Comparison of ENCODE assay signal across 17 cellular contexts in genomic region chr10:119283387-119283786, GRCh38.
DNase-seq lines count a peak whose midpoint lies in the region; ATAC-seq and TF ChIP-seq lines count a peak whose summit lies in the region.
"Had no signal": no experiment of that assay in that cellular context is flagged by ENCODE, and none has a peak within 500 bp of the region (broad histone marks: within the 10 kb centered on the region; RNA-seq: fewer than 3 reads in every experiment).

No MANE protein-coding gene starts in this region.

- DNase-seq in activated CD8-positive, alpha-beta memory T cell treated with anti-CD3 and anti-CD28 coated beads, Interleukin-2, amount 10 ng/mL, durations not matched to agents 7 days and 5 days, result no peak
- DNase-seq in activated CD8-positive, alpha-beta memory T cell treated with anti-CD3 and anti-CD28 coated beads, Interleukin-2, amount 50 U/mL, for 48 hours, result no peak
- no peak for DNase-seq in esophagus muscularis mucosa (ENCODE audit: extremely low spot score)
- DNase-seq in spleen, result peak; percentile 47
- DNase-seq: activated CD8-positive, alpha-beta memory T cell treated with anti-CD3 and anti-CD28 coated beads for 24 hours; COR-L47; H7; hippocampal formation; left lung; NCI-H1694; NCI-H526 treated with DMSO at 0.1 percent for 48 hours had no signal

- 71% methylated on average over 5 of the region's 5 CpGs for WGBS in esophagus muscularis mucosa
- WGBS in spleen, 5 donors, result 73 to 90% (median 82%) methylated on average over 5 of the region's 5 CpGs

- ATAC-seq in activated CD8-positive, alpha-beta memory T cell treated with anti-CD3 and anti-CD28 coated beads, Interleukin-2, amount 10 ng/mL, durations not matched to agents 7 days and 5 days, result no peak
- ATAC-seq in GM18517 (IDR thresholded peaks at IDR 0.05; ENCODE audit: unreplicated experiment), result no peak
- no peak for ATAC-seq in HG03521 (IDR thresholded peaks at IDR 0.05; ENCODE audit: unreplicated experiment)
- no peak for ATAC-seq in HG03196 (IDR thresholded peaks at IDR 0.05; ENCODE audit: unreplicated experiment)
- ATAC-seq: A549, left lung had no signal

- no peaks in the 10 kb centered on the region for H3K36me3 ChIP-seq in esophagus muscularis mucosa
- H3K36me3 ChIP-seq in spleen, result no peaks in the 10 kb centered on the region
- H3K36me3 ChIP-seq: left lung had no signal

- H3K4me1 ChIP-seq in esophagus muscularis mucosa (peaks cover 75 to 97% (median 91%) of the 10 kb centered on the region in 4 donors), spleen (peaks cover 38 to 99% (median 82%) of the 10 kb centered on the region in 6 donors)

- no peaks in the 10 kb centered on the region for H3K36me3 Mint-ChIP-seq in activated CD8-positive, alpha-beta memory T cell treated with anti-CD3 and anti-CD28 coated beads, Interleukin-2, amount 10 ng/mL, durations not matched to agents 7 days and 5 days
- H3K36me3 Mint-ChIP-seq in IgD-negative memory B cell, result peaks cover 8% of the 10 kb centered on the region

- no peaks in the 10 kb centered on the region for H3K27me3 ChIP-seq in esophagus muscularis mucosa
- H3K27me3 ChIP-seq in spleen (replicated peaks in 1 of 7), result no peaks in the 10 kb centered on the region
- H3K27me3 ChIP-seq: left lung had no signal

- no peak for TF ChIP-seq POLR2A in esophagus muscularis mucosa (IDR thresholded peaks at IDR 0.05; ENCODE audit: low read depth)
- TF ChIP-seq POLR2A in spleen (IDR thresholded peaks at IDR 0.05), result no peak

- no peaks in the 10 kb centered on the region for H3K9me3 Mint-ChIP-seq in activated CD8-positive, alpha-beta memory T cell treated with anti-CD3 and anti-CD28 coated beads, Interleukin-2, amount 10 ng/mL, durations not matched to agents 7 days and 5 days (ENCODE audit: low read depth)
- H3K9me3 Mint-ChIP-seq in IgD-negative memory B cell, result no peaks in the 10 kb centered on the region

- H3K4me3 Mint-ChIP-seq in activated CD8-positive, alpha-beta memory T cell treated with anti-CD3 and anti-CD28 coated beads, Interleukin-2, amount 10 ng/mL, durations not matched to agents 7 days and 5 days, result no peak overlapping the region
- peak overlapping the region in 3 of 4 donors; percentile 3 to 92 (median 11) for H3K4me3 Mint-ChIP-seq in IgD-negative memory B cell

- peak overlapping the region; percentile 22 for H3K27ac Mint-ChIP-seq in activated CD8-positive, alpha-beta memory T cell treated with anti-CD3 and anti-CD28 coated beads, Interleukin-2, amount 10 ng/mL, durations not matched to agents 7 days and 5 days
- peak overlapping the region; percentile 69 to 93 (median 80) for H3K27ac Mint-ChIP-seq in IgD-negative memory B cell

- intact Hi-C loops in esophagus muscularis mucosa (cut with DNase I) (no loop called here), spleen (cut with DNase I; ENCODE audit: low total_unique reads) (no loop called here)

- no peak for TF ChIP-seq CTCF in esophagus muscularis mucosa (IDR thresholded peaks at IDR 0.05)
- no peak for TF ChIP-seq CTCF in spleen (IDR thresholded peaks at IDR 0.05 in 8 of 11, conservative IDR thresholded peaks at IDR 0.05 in 3 of 11)

- no peaks in the 10 kb centered on the region for H3K27me3 Mint-ChIP-seq in activated CD8-positive, alpha-beta memory T cell treated with anti-CD3 and anti-CD28 coated beads, Interleukin-2, amount 10 ng/mL, durations not matched to agents 7 days and 5 days
- no peaks in the 10 kb centered on the region for H3K27me3 Mint-ChIP-seq in IgD-negative memory B cell

- TF ChIP-seq EP300 in esophagus muscularis mucosa (IDR thresholded peaks at IDR 0.05), result no peak

- H3K27ac ChIP-seq in esophagus muscularis mucosa (replicated peaks in 1 of 4), result peak overlapping the region; percentile 51 to 70 (median 64)
- peak overlapping the region in 4 of 8 donors; percentile 34 to 72 (median 62) for H3K27ac ChIP-seq in spleen
- H3K27ac ChIP-seq: KMS-11 had no signal

- H3K4me3 ChIP-seq in esophagus muscularis mucosa, result no peak overlapping the region
- no peak overlapping the region for H3K4me3 ChIP-seq in spleen
- H3K4me3 ChIP-seq: A549, left lung had no signal

- peaks cover 54% of the 10 kb centered on the region for H3K4me1 Mint-ChIP-seq in activated CD8-positive, alpha-beta memory T cell treated with anti-CD3 and anti-CD28 coated beads, Interleukin-2, amount 10 ng/mL, durations not matched to agents 7 days and 5 days
- H3K4me1 Mint-ChIP-seq in IgD-negative memory B cell, result peaks cover 42 to 55% (median 51%) of the 10 kb centered on the region in 3 donors

- CTCF ChIA-PET in activated CD8-positive, alpha-beta memory T cell treated with anti-CD3 and anti-CD28 coated beads, Interleukin-2, amount 10 ng/mL, durations not matched to agents 7 days and 5 days (lab: Charles Lee), result interaction anchor here (1.0 to 4.1 kb wide), 3 partner anchors 12 to 76 kb away, joined by 3 to 17 read pairs (median 10); partner anchors contain the start of gene GRK5

- no peaks in the 10 kb centered on the region for H3K9me3 ChIP-seq in esophagus muscularis mucosa
- no peaks in the 10 kb centered on the region for H3K9me3 ChIP-seq in spleen
- H3K9me3 ChIP-seq: A549, left lung had no signal
